In genomic region chr12:69570545-69571399, GRCh38 we compare ENCODE assay signal across 9 cellular contexts. TPM values are rescaled to one million over a fixed set of nuclear protein-coding genes. Genes with fewer than 3 reads are reported as not detected.
A peak's percentile ranks its signal among the peaks of the same experiment; 100 is the strongest.
DNase-seq lines count a peak whose midpoint lies in the region; ATAC-seq and TF ChIP-seq lines count a peak whose summit lies in the region.
"Had no signal": no experiment of that assay in that cellular context is flagged by ENCODE, and none has a peak within 500 bp of the region (broad histone marks: within the 10 kb centered on the region; RNA-seq: fewer than 3 reads in every experiment).

No MANE protein-coding gene starts in this region.

- no peaks in the 10 kb centered on the region for H3K9me3 ChIP-seq in left lung
- H3K9me3 ChIP-seq: BLaER1 treated with 17β-estradiol and CSF1 and Interleukin-3, amounts not matched to agents 10 nM and 100 nM had no signal

- intact Hi-C loops in left lung (cut with DNase I): no loop called here

- ATAC-seq in left lung: peak; percentile 88

- TF ChIP-seq CTCF in left lung (IDR thresholded peaks at IDR 0.05): peak; percentile 72 to 79

- no peak overlapping the region for H3K4me3 ChIP-seq in left lung
- H3K4me3 ChIP-seq: BLaER1 treated with 17β-estradiol and CSF1 and Interleukin-3, amounts not matched to agents 10 nM and 100 nM had no signal

- CTCF ChIA-PET in HEK293T (lab: Yijun Ruan, JAX): interaction anchor here (0.7 to 1.7 kb wide), 10 partner anchors 8 to 142 kb away, joined by 3 to 8 read pairs (median 3); partner anchors contain the start of gene CCT2

- peaks cover 0 to 44% of the 10 kb centered on the region in 2 donors for H3K36me3 ChIP-seq in left lung

- H3K4me1 ChIP-seq in left lung: no peaks in the 10 kb centered on the region
- H3K4me1 ChIP-seq: BLaER1 treated with 17β-estradiol and CSF1 and Interleukin-3, amounts not matched to agents 10 nM and 100 nM had no signal

- no peaks in the 10 kb centered on the region for H3K27me3 ChIP-seq in left lung
- H3K27me3 ChIP-seq: BLaER1 treated with 17β-estradiol and CSF1 and Interleukin-3, amounts not matched to agents 10 nM and 100 nM had no signal

- POLR2A ChIA-PET in HEK293T (lab: Yijun Ruan, JAX): no interaction called here

- DNase-seq in DMS79 treated with DMSO at 0.1 percent for 48 hours (lab: John Stamatoyannopoulos, UW) (peak; percentile 6), DMS79 (lab: John Stamatoyannopoulos, UW) (no peak), HEK293T (ENCODE audit: extremely low spot score) (peak; percentile 58), NCI-H187 treated with DMSO at 0.1 percent for 48 hours (lab: John Stamatoyannopoulos, UW) (peak; percentile 25), UCSD-AML1 (lab: John Stamatoyannopoulos, UW; ENCODE audit: unreplicated experiment) (peak; percentile 15), cerebellum (ENCODE audit: low spot score) (peak; percentile 64), left lung (no peak)
- DNase-seq in stimulated activated CD8-positive, alpha-beta memory T cell treated with anti-CD3 and anti-CD28 coated beads, Interleukin-15, amount 100 ng/mL, for 1 hour (ENCODE audit: low read depth): peak; percentile 30

- no peak overlapping the region for H3K27ac ChIP-seq in left lung
- H3K27ac ChIP-seq: BLaER1 treated with 17β-estradiol and CSF1 and Interleukin-3, amounts not matched to agents 10 nM and 100 nM had no signal

TF ChIP-seq in HEK293T, 16 proteins besides CTCF, POLR2A, EP300 and RAD21:
- TF ChIP-seq LEF1 (IDR thresholded peaks at IDR 0.05; ENCODE audit: borderline replicate concordance) (no peak), CTBP1 (IDR thresholded peaks at IDR 0.05; ENCODE audit: borderline replicate concordance) (no peak), NFRKB (IDR thresholded peaks at IDR 0.05) (no peak), BHLHE40 (IDR thresholded peaks at IDR 0.05; ENCODE audit: borderline replicate concordance) (no peak), TARDBP (IDR thresholded peaks at IDR 0.05) (no peak), L3MBTL2 (conservative IDR thresholded peaks at IDR 0.05) (no peak), FOXA1 (IDR thresholded peaks at IDR 0.05) (no peak), FOXK2 (IDR thresholded peaks at IDR 0.05) (no peak), FOXM1 (IDR thresholded peaks at IDR 0.05; ENCODE audit: borderline replicate concordance) (no peak), ARNT (IDR thresholded peaks at IDR 0.05) (no peak), SP1 (IDR thresholded peaks at IDR 0.05) (no peak), ELF4 (IDR thresholded peaks at IDR 0.05) (no peak), PKNOX1 (IDR thresholded peaks at IDR 0.05) (no peak), HDGF (IDR thresholded peaks at IDR 0.05; ENCODE audit: borderline replicate concordance) (no peak), ZNF384 (IDR thresholded peaks at IDR 0.05) (no peak)

RNA-seq across cellular contexts. Expression of gene CCT2, which starts 14.5 kb away (rescaled TPM):
- 184 TPM for total RNA-seq in cerebellum
- total RNA-seq in left lung: 100 to 1,000 TPM; 115 to 156 TPM

RNA-seq across cellular contexts. Expression of gene LRRC10, which starts 39.9 kb away (rescaled TPM):
- total RNA-seq in cerebellum (not detected), left lung (not detected)

Comparison
In these comparisons a context has a peak if more than half of its experiments do, and no peak if none do; other contexts are left out.
1. DNase-seq: peak in DMS79 treated with DMSO at 0.1 percent for 48 hours (single experiment), HEK293T (single experiment), NCI-H187 treated with DMSO at 0.1 percent for 48 hours (single experiment), UCSD-AML1 (single experiment), cerebellum (single experiment) and stimulated activated CD8-positive, alpha-beta memory T cell treated with anti-CD3 and anti-CD28 coated beads, Interleukin-15, amount 100 ng/mL, for 1 hour (single experiment); none in DMS79 (single experiment) and left lung (0 of 2).